In the genomic region with DNA sequence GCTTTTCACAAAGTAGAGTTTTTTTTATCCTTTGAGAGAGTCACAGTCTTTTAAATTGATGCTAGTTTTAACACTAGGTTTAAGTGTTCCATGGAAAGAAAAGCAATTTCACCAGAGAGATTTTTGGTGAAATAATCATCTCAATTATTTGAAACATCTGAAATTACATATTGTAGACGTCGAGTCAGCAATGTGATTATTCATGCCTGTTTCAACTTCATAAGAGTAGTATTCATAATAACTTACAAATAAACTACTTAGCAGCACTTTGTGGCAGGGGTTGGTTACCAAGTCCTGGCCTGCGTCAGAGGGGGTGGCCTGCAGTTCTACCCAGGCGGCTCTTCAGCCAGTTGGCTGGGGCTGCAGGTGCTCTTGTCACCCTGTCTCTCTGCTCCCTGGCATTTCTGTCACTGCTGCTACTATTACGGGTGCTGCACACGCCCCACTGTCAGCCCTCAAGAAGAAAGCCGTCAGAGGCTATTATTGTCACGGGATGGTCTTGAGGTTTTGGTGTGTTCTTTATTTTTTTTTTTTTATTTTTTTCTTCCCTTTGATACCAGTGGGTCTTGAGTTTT, we compare ENCODE assay signal across 22 cellular contexts. TPM values are rescaled to one million over a fixed set of nuclear protein-coding genes. Genes with fewer than 3 reads are reported as not detected.
DNase-seq lines count a peak whose midpoint lies in the region; ATAC-seq and TF ChIP-seq lines count a peak whose summit lies in the region.
"Had no signal": no experiment of that assay in that cellular context is flagged by ENCODE, and none has a peak within 500 bp of the region (broad histone marks: within the 10 kb centered on the region; RNA-seq: fewer than 3 reads in every experiment).

No MANE protein-coding gene starts in this region.

- DNase-seq in CD4-positive, CD25-positive, alpha-beta regulatory T cell = peak; percentile 18 to 52 (median 46)
- DNase-seq in HCEC 1CT (peak; percentile 6), cardiac septum (ENCODE audit: low spot score) (peak; percentile 79), non-pigmented ciliary epithelial cell (ENCODE audit: low read depth) (peak; percentile 5), body of pancreas (no peak), NCI-H748 (lab: John Stamatoyannopoulos, UW; ENCODE audit: unreplicated experiment) (no peak), mammary epithelial cell (no peak)
- DNase-seq: activated CD4-positive, alpha-beta memory T cell treated with anti-CD3 and anti-CD28 coated beads for 36 hours; activated T-cell treated with anti-CD3 and anti-CD28 coated beads, Interleukin-2, amount 50 U/mL, for 4 hours; H7; NCI-H1105 treated with DMSO at 0.1 percent for 48 hours; NCI-H2171; NCI-H526; nucleus accumbens; right lobe of liver; stimulated activated naive CD4-positive, alpha-beta T cell treated with Interleukin-2 at 50 U/mL for 16 hours; T-helper 1 cell; transverse colon had no signal

- H3K79me2 ChIP-seq in mammary epithelial cell (ENCODE audit: insufficient read depth, low read length) = peaks cover 2% of the 10 kb centered on the region

- no peaks in the 10 kb centered on the region for H3K9me3 Mint-ChIP-seq in CD4-positive, CD25-positive, alpha-beta regulatory T cell
- H3K9me3 Mint-ChIP-seq: activated CD4-positive, alpha-beta memory T cell treated with anti-CD3 and anti-CD28 coated beads for 36 hours; activated T-cell treated with anti-CD3 and anti-CD28 coated beads, Interleukin-2, amount 50 U/mL, for 4 hours; dendritic cell treated with granulocyte-macrophage colony-stimulating factor and Interleukin-4, amounts not matched to agents 40 ng/mL and 50 ng/mL, for 4 days had no signal

- H3K4me1 ChIP-seq in CD4-positive, CD25-positive, alpha-beta regulatory T cell (ENCODE audit: control insufficient read depth, insufficient read depth, low read length, poor library complexity, severe bottlenecking) = peaks cover 23% of the 10 kb centered on the region
- H3K4me1 ChIP-seq in body of pancreas (no peaks in the 10 kb centered on the region), mammary epithelial cell (ENCODE audit: insufficient read depth, low read length) (no peaks in the 10 kb centered on the region)
- H3K4me1 ChIP-seq: breast epithelium, right lobe of liver, transverse colon had no signal

- ATAC-seq in CD4-positive, CD25-positive, alpha-beta regulatory T cell (ENCODE audit: low read depth in 2 of 2) = peak; percentile 71 to 76
- no peak for ATAC-seq in body of pancreas
- ATAC-seq: activated T-cell treated with anti-CD3 and anti-CD28 coated beads, Interleukin-2, amount 50 U/mL, for 4 hours; left lobe of liver; right lobe of liver had no signal

- H3K27ac ChIP-seq in CD4-positive, CD25-positive, alpha-beta regulatory T cell (ENCODE audit: insufficient read depth, low read length, poor library complexity, severe bottlenecking) = peak overlapping the region; percentile 11
- H3K27ac ChIP-seq in body of pancreas = no peak overlapping the region
- no peak overlapping the region for H3K27ac ChIP-seq in mammary epithelial cell (ENCODE audit: insufficient read depth, low read depth, low read length)
- H3K27ac ChIP-seq: breast epithelium, right lobe of liver, transverse colon had no signal

- no peaks in the 10 kb centered on the region for H3K27me3 Mint-ChIP-seq in CD4-positive, CD25-positive, alpha-beta regulatory T cell
- H3K27me3 Mint-ChIP-seq: activated CD4-positive, alpha-beta memory T cell treated with anti-CD3 and anti-CD28 coated beads for 36 hours; activated naive CD8-positive, alpha-beta T cell; dendritic cell treated with granulocyte-macrophage colony-stimulating factor and Interleukin-4, amounts not matched to agents 40 ng/mL and 50 ng/mL, for 4 days had no signal

- 93 to 98% methylated on average over 8 of the region's 8 CpGs for WGBS in body of pancreas, 2 donors
- 96% methylated on average over 8 of the region's 8 CpGs for WGBS in mammary epithelial cell (ENCODE audit: low coverage, missing lambda C conversion rate)

- TF ChIP-seq CTCF in body of pancreas (IDR thresholded peaks at IDR 0.05) = no peak
- TF ChIP-seq CTCF in mammary epithelial cell (conservative IDR thresholded peaks at IDR 0.05 in 1 of 2, IDR thresholded peaks at IDR 0.05 in 1 of 2; ENCODE audit: extremely low read depth in 1 of 2, insufficient read depth in 1 of 2, low read depth in 1 of 2, low read length in 2 of 2) = no peak

- no peak overlapping the region for H3K9ac ChIP-seq in mammary epithelial cell (ENCODE audit: insufficient read depth, low read length)

- H3K27me3 ChIP-seq in CD4-positive, CD25-positive, alpha-beta regulatory T cell (ENCODE audit: control insufficient read depth, insufficient read depth, low read length) = no peaks in the 10 kb centered on the region
- no peaks in the 10 kb centered on the region for H3K27me3 ChIP-seq in body of pancreas
- no peaks in the 10 kb centered on the region for H3K27me3 ChIP-seq in mammary epithelial cell (ENCODE audit: insufficient read depth, low read length)
- H3K27me3 ChIP-seq: breast epithelium, right lobe of liver, transverse colon had no signal

- CTCF ChIA-PET in mammary epithelial cell (lab: Charles Lee; ENCODE audit: low non-redundant PET) = no interaction called here

- in situ Hi-C loops in mammary epithelial cell (cut with MboI; ENCODE audit: low sequenced_read_pairs in 2 of 2) = no loop called here

- peaks cover 40% of the 10 kb centered on the region for H3K36me3 Mint-ChIP-seq in CD4-positive, CD25-positive, alpha-beta regulatory T cell

- H3K36me3 ChIP-seq in CD4-positive, CD25-positive, alpha-beta regulatory T cell (ENCODE audit: control insufficient read depth, insufficient read depth, low read length) = peaks cover 55% of the 10 kb centered on the region
- no peaks in the 10 kb centered on the region for H3K36me3 ChIP-seq in body of pancreas (replicated peaks in 1 of 2; ENCODE audit: insufficient read depth in 1 of 2, low read depth in 2 of 2)
- H3K36me3 ChIP-seq in mammary epithelial cell (ENCODE audit: insufficient read depth, low read length) = peaks cover 13% of the 10 kb centered on the region
- H3K36me3 ChIP-seq: breast epithelium, transverse colon had no signal

- H3K4me3 Mint-ChIP-seq in CD4-positive, CD25-positive, alpha-beta regulatory T cell = peak overlapping the region in 2 of 4 donors; percentile 27 to 40
- H3K4me3 Mint-ChIP-seq: activated CD4-positive, alpha-beta memory T cell treated with anti-CD3 and anti-CD28 coated beads for 36 hours; activated naive CD8-positive, alpha-beta T cell; activated T-cell treated with anti-CD3 and anti-CD28 coated beads, Interleukin-2, amount 50 U/mL, for 4 hours; dendritic cell treated with granulocyte-macrophage colony-stimulating factor and Interleukin-4, amounts not matched to agents 40 ng/mL and 50 ng/mL, for 4 days had no signal

- no peak overlapping the region for H2AFZ ChIP-seq in mammary epithelial cell (ENCODE audit: low read depth, low read length)

- intact Hi-C loops in cardiac septum (cut with DNase I) = no loop called here
- intact Hi-C loops in body of pancreas (cut with DNase I) = no loop called here
- intact Hi-C loops in mammary epithelial cell (cut with micrococcal nuclease) = no loop called here

- H3K4me3 ChIP-seq in CD4-positive, CD25-positive, alpha-beta regulatory T cell (ENCODE audit: low read depth, low read length) = no peak overlapping the region
- H3K4me3 ChIP-seq in body of pancreas = no peak overlapping the region
- H3K4me3 ChIP-seq in mammary epithelial cell (replicated peaks in 1 of 3; ENCODE audit: insufficient read depth in 1 of 3, low read depth in 2 of 3, low read length in 3 of 3) = no peak overlapping the region
- H3K4me3 ChIP-seq: breast epithelium, right lobe of liver, transverse colon had no signal

- H3K9me3 ChIP-seq in CD4-positive, CD25-positive, alpha-beta regulatory T cell (ENCODE audit: control insufficient read depth in 2 of 2, low read length in 2 of 2) = no peaks in the 10 kb centered on the region
- H3K9me3 ChIP-seq in body of pancreas (no peaks in the 10 kb centered on the region), mammary epithelial cell (replicated peaks; ENCODE audit: insufficient read depth, low read length) (no peaks in the 10 kb centered on the region)
- H3K9me3 ChIP-seq: breast epithelium, right lobe of liver, transverse colon had no signal

- peak overlapping the region; percentile 23 to 66 (median 42) for H3K27ac Mint-ChIP-seq in CD4-positive, CD25-positive, alpha-beta regulatory T cell
- H3K27ac Mint-ChIP-seq: activated CD4-positive, alpha-beta memory T cell treated with anti-CD3 and anti-CD28 coated beads for 36 hours; activated naive CD8-positive, alpha-beta T cell; dendritic cell treated with granulocyte-macrophage colony-stimulating factor and Interleukin-4, amounts not matched to agents 40 ng/mL and 50 ng/mL, for 4 days had no signal

- peaks cover 12 to 49% (median 35%) of the 10 kb centered on the region in 4 donors for H3K4me1 Mint-ChIP-seq in CD4-positive, CD25-positive, alpha-beta regulatory T cell

- no peak overlapping the region for H3K4me2 ChIP-seq in mammary epithelial cell (ENCODE audit: insufficient read depth, low read depth, low read length)

- no TSS peak for BruUV-seq in mammary epithelial cell (replicated peaks; lab: Mats Ljungman, UMichigan)

- H4K20me1 ChIP-seq in mammary epithelial cell (ENCODE audit: insufficient read depth, low read length) = no peaks in the 10 kb centered on the region

- dilution Hi-C loops in mammary epithelial cell (cut with HindIII; ENCODE audit: low sequenced_read_pairs) = no loop called here

- no peak for TF ChIP-seq POLR2A in body of pancreas (IDR thresholded peaks at IDR 0.05)

RNA-seq across cellular contexts. Expression of a gene that starts 50.4 kb away (rescaled TPM):
- total RNA-seq in CD4-positive, CD25-positive, alpha-beta regulatory T cell = 99.0 TPM
- 10 to 100 TPM; 39.4 to 49.1 (median 45.1) TPM for polyA plus RNA-seq in CD4-positive, CD25-positive, alpha-beta regulatory T cell
- total RNA-seq in cardiac septum (12.8 TPM), body of pancreas (10 to 100 TPM in 1 of 2 donors, 1 to 10 TPM in 1; 9.6 to 14.5 TPM), mammary epithelial cell (10 to 100 TPM; 34.2 to 43.0 TPM)
- polyA plus RNA-seq in mammary epithelial cell = 21.0 TPM
- 51.1 TPM for polyA minus RNA-seq in mammary epithelial cell

Comparison
In these comparisons a context has a peak if more than half of its experiments do, and no peak if none do; other contexts are left out.
1. DNase-seq: peak in CD4-positive, CD25-positive, alpha-beta regulatory T cell (3 of 3), HCEC 1CT (single experiment), cardiac septum (single experiment) and non-pigmented ciliary epithelial cell (single experiment); none in body of pancreas (0 of 4), NCI-H748 (single experiment) and mammary epithelial cell (single experiment).